In genomic region chrY:7557675-7558074, GRCh38 we compare ENCODE assay signal across 14 cellular contexts.
DNase-seq lines count a peak whose midpoint lies in the region; ATAC-seq, FAIRE-seq and TF ChIP-seq lines count a peak whose summit lies in the region.
"Had no signal": no experiment of that assay in that cellular context is flagged by ENCODE, and none has a peak within 500 bp of the region (broad histone marks: within the 10 kb centered on the region; RNA-seq: fewer than 3 reads in every experiment).

No MANE protein-coding gene starts in this region.

- H3K23ac ChIP-seq in neuronal stem cell (ENCODE audit: low read depth, low read length, poor library complexity) = no peak overlapping the region

- H3K4me2 ChIP-seq in neuronal stem cell (ENCODE audit: insufficient read depth, low read length, poor library complexity, severe bottlenecking) = no peak overlapping the region

- H3K4me1 Mint-ChIP-seq in T-helper 17 cell = no peaks in the 10 kb centered on the region

- H3K27ac ChIP-seq in neuronal stem cell (replicated peaks; ENCODE audit: low read length) = no peak overlapping the region
- H3K27ac ChIP-seq: colonic mucosa, SK-N-MC had no signal

- H2AK5ac ChIP-seq in neuronal stem cell (ENCODE audit: low read depth, low read length) = no peak overlapping the region

- H3K4me3 ChIP-seq in Jurkat, Clone E6-1 (ENCODE audit: low read length) = no peak overlapping the region
- H3K4me3 ChIP-seq in choroid plexus epithelial cell (ENCODE audit: low read depth, low read length) = no peak overlapping the region
- no peak overlapping the region for H3K4me3 ChIP-seq in neuronal stem cell (ENCODE audit: low read length in 2 of 2)
- H3K4me3 ChIP-seq: colonic mucosa, SK-N-MC had no signal

- TF ChIP-seq CTCF in choroid plexus epithelial cell (conservative IDR thresholded peaks at IDR 0.05; ENCODE audit: low read depth, low read length) = peak; percentile 71

- H3K18ac ChIP-seq in neuronal stem cell (ENCODE audit: low read length) = no peak overlapping the region

- no peaks in the 10 kb centered on the region for H3K4me1 ChIP-seq in neuronal stem cell (ENCODE audit: control insufficient read depth in 2 of 2, insufficient read depth in 1 of 2, low read depth in 1 of 2, low read length in 2 of 2)
- H3K4me1 ChIP-seq: colonic mucosa had no signal

- ATAC-seq in T-helper 17 cell = no peak
- ATAC-seq: left colon had no signal

- no peak overlapping the region for H3K9ac ChIP-seq in neuronal stem cell (ENCODE audit: low read depth, low read length, poor library complexity)

- no CpG with 5 or more reads among the region's 7 CpGs for WGBS in neuronal stem cell (ENCODE audit: extremely low coverage in 2 of 2, insufficient read length in 2 of 2, insufficient replicate concordance in 1 of 2), 2 donors

- H3K79me1 ChIP-seq in neuronal stem cell (ENCODE audit: low read depth, low read length) = no peaks in the 10 kb centered on the region

- H3K14ac ChIP-seq in neuronal stem cell (ENCODE audit: low read length) = no peak overlapping the region

- no peak for TF ChIP-seq POLR2A in GM12891 (IDR thresholded peaks at IDR 0.05; ENCODE audit: low read depth, low read length)

- DNase-seq in GM12891 (ENCODE audit: insufficient read length, low spot score) (peak; percentile 3), choroid plexus epithelial cell (ENCODE audit: low read depth) (peak; percentile 56), neuronal stem cell (ENCODE audit: low spot score) (peak; percentile 1), T-helper 17 cell (no peak), NCI-H1417 treated with DMSO at 0.1 percent for 48 hours (lab: John Stamatoyannopoulos, UW) (no peak), NCI-H524 treated with DMSO at 0.1 percent for 48 hours (lab: John Stamatoyannopoulos, UW) (no peak)
- peak; percentile 20 for DNase-seq in Jurkat, Clone E6-1 (ENCODE audit: low read depth, low spot score)
- DNase-seq: colonic mucosa; left colon; NCI-H226; OCI-M1; stimulated activated CD4-positive, alpha-beta T cell treated with anti-CD3 and anti-CD28 coated beads, Interleukin-12 subunit alpha, Interleukin-12 subunit beta, amount 100 ng/mL, for 4 hours had no signal

- no peak overlapping the region for H4K91ac ChIP-seq in neuronal stem cell (ENCODE audit: low read depth, low read length, poor library complexity)

- no peak overlapping the region for H2BK120ac ChIP-seq in neuronal stem cell (ENCODE audit: low read depth, low read length)

- H2BK15ac ChIP-seq in neuronal stem cell (ENCODE audit: low read length) = no peak overlapping the region

- H2AFZ ChIP-seq in neuronal stem cell (ENCODE audit: low read length) = no peak overlapping the region

- no peaks in the 10 kb centered on the region for H3K9me3 ChIP-seq in neuronal stem cell (replicated peaks in 1 of 2; ENCODE audit: control insufficient read depth in 2 of 2, insufficient read depth in 1 of 2, low read depth in 1 of 2, low read length in 2 of 2)
- H3K9me3 ChIP-seq in T-helper 17 cell (ENCODE audit: control insufficient read depth, low read length, poor library complexity, severe bottlenecking) = no peaks in the 10 kb centered on the region
- H3K9me3 ChIP-seq: colonic mucosa had no signal

- H3K27me3 Mint-ChIP-seq in T-helper 17 cell = no peaks in the 10 kb centered on the region

- no peak overlapping the region for H3K27ac Mint-ChIP-seq in T-helper 17 cell

- H2BK5ac ChIP-seq in neuronal stem cell (ENCODE audit: low read length) = no peak overlapping the region

- no peak overlapping the region for H3K4ac ChIP-seq in neuronal stem cell (ENCODE audit: low read length)

- H4K8ac ChIP-seq in neuronal stem cell (ENCODE audit: low read depth, low read length) = no peak overlapping the region

- H2BK12ac ChIP-seq in neuronal stem cell (ENCODE audit: low read length) = no peak overlapping the region

- H3K36me3 ChIP-seq in neuronal stem cell (replicated peaks in 1 of 2; ENCODE audit: control insufficient read depth in 2 of 2, insufficient read depth in 2 of 2, low read length in 2 of 2) = no peaks in the 10 kb centered on the region
- H3K36me3 ChIP-seq: colonic mucosa had no signal

- no peak overlapping the region for H3K4me3 Mint-ChIP-seq in T-helper 17 cell

- no peaks in the 10 kb centered on the region for H3K27me3 ChIP-seq in neuronal stem cell (ENCODE audit: control insufficient read depth in 3 of 3, insufficient read depth in 3 of 3, low read depth in 1 of 3, low read length in 3 of 3)
- H3K27me3 ChIP-seq: colonic mucosa had no signal

- no peaks in the 10 kb centered on the region for H3K36me3 Mint-ChIP-seq in T-helper 17 cell (ENCODE audit: low read depth)

- FAIRE-seq in GM12891 (lab: Jason Lieb, UNC) = no peak
- FAIRE-seq: TTC549 had no signal

TF ChIP-seq in GM12891, 5 proteins besides CTCF, POLR2A, EP300 and RAD21:
- TF ChIP-seq SPI1 (IDR thresholded peaks at IDR 0.05; ENCODE audit: low read depth, low read length) (no peak), POLR2AphosphoS5 (IDR thresholded peaks at IDR 0.05; ENCODE audit: low read depth, low read length) (no peak), TAF1 (IDR thresholded peaks at IDR 0.05; ENCODE audit: low read depth, low read length) (no peak), POU2F2 (IDR thresholded peaks at IDR 0.05; ENCODE audit: low read depth, low read length) (no peak), PAX5 (IDR thresholded peaks at IDR 0.05; ENCODE audit: insufficient read depth, low read length, severe bottlenecking) (no peak)

Comparison
In these comparisons a context has a peak if more than half of its experiments do, and no peak if none do; other contexts are left out.
1. DNase-seq: peak in GM12891 (single experiment), Jurkat, Clone E6-1 (single experiment), choroid plexus epithelial cell (single experiment) and neuronal stem cell (single experiment); none in T-helper 17 cell (0 of 3), NCI-H1417 treated with DMSO at 0.1 percent for 48 hours (single experiment) and NCI-H524 treated with DMSO at 0.1 percent for 48 hours (single experiment).